20 cellular contexts compared by ENCODE assay signal in the genomic region with DNA sequence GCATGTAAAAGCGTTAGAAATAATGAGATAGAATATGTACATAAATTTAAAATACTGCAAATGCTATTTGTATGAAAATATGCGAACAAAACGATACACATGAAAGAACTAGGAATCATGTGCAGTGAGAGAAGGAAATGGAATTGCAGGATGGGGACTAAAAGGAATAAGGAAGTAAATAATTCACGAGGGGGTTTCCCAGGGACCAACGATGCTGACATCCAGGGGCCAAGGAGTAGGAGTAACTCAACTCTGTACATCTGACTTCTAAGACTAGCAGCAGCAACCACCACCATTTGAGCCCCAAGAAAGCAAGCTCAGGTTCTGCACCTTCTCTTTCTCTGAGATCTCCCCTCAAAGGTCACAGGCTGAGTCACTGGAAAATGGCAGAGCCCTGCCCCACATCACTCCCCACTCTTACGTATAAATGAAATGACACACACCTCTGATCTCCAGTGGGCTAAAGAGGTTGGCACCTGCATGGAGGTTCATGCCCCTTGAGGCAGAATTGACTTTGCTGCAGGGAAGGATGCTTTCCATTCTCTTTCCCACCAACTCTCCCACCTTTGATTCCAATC.
DNase-seq lines count a peak whose midpoint lies in the region; ATAC-seq and TF ChIP-seq lines count a peak whose summit lies in the region.
"Had no signal": no experiment of that assay in that cellular context is flagged by ENCODE, and none has a peak within 500 bp of the region (broad histone marks: within the 10 kb centered on the region; RNA-seq: fewer than 3 reads in every experiment).

No MANE protein-coding gene starts in this region.

- H3K4me1 Mint-ChIP-seq in activated CD4-positive, alpha-beta T cell treated with anti-CD3 and anti-CD28 coated beads for 36 hours, result peaks cover 21% of the 10 kb centered on the region
- peaks cover 19% of the 10 kb centered on the region for H3K4me1 Mint-ChIP-seq in activated T-helper 2 cell treated with anti-CD3 and anti-CD28 coated beads, Interferon-gamma antibody, Interleukin-2, Interleukin-4, amounts not matched to agents 10 μg/mL and 5 μg/mL and 100 μg/mL, durations not matched to agents 14 hours and 24 hours and 36 hours (ENCODE audit: low read depth)
- H3K4me1 Mint-ChIP-seq in nephron, result peaks cover 29% of the 10 kb centered on the region

- POLR2A ChIA-PET in activated CD4-positive, alpha-beta T cell treated with anti-CD3 and anti-CD28 coated beads for 36 hours (lab: Charles Lee), result no interaction called here
- POLR2A ChIA-PET in HEK293T (lab: Yijun Ruan, JAX), result no interaction called here

- CTCF ChIA-PET in activated CD4-positive, alpha-beta T cell treated with anti-CD3 and anti-CD28 coated beads for 36 hours (lab: Charles Lee), result no interaction called here
- CTCF ChIA-PET in HEK293T (lab: Yijun Ruan, JAX), result no interaction called here

- H3K27me3 Mint-ChIP-seq in activated CD4-positive, alpha-beta T cell treated with anti-CD3 and anti-CD28 coated beads for 36 hours, result no peaks in the 10 kb centered on the region
- H3K27me3 Mint-ChIP-seq in activated T-helper 2 cell treated with anti-CD3 and anti-CD28 coated beads, Interferon-gamma antibody, Interleukin-2, Interleukin-4, amounts not matched to agents 10 μg/mL and 5 μg/mL and 100 μg/mL, durations not matched to agents 14 hours and 24 hours and 36 hours (ENCODE audit: low read depth), result no peaks in the 10 kb centered on the region
- H3K27me3 Mint-ChIP-seq in nephron (ENCODE audit: low read depth), result peaks cover 5% of the 10 kb centered on the region

- H3K4me3 Mint-ChIP-seq in activated CD4-positive, alpha-beta T cell treated with anti-CD3 and anti-CD28 coated beads for 36 hours, result no peak overlapping the region
- H3K4me3 Mint-ChIP-seq in activated T-helper 2 cell treated with anti-CD3 and anti-CD28 coated beads, Interferon-gamma antibody, Interleukin-2, Interleukin-4, amounts not matched to agents 10 μg/mL and 5 μg/mL and 100 μg/mL, durations not matched to agents 14 hours and 24 hours and 36 hours (ENCODE audit: low read depth), result no peak overlapping the region
- H3K4me3 Mint-ChIP-seq in nephron, result no peak overlapping the region
- H3K4me3 Mint-ChIP-seq: brain; endodermal cell; T-helper 1 cell treated with Interleukin-12 subunit alpha and Interleukin-12 subunit beta and Interleukin-4 antibody, amounts not matched to agents 30 μg/mL and 1 μg/mL, for 36 hours had no signal

- ATAC-seq in activated CD4-positive, alpha-beta T cell treated with anti-CD3 and anti-CD28 coated beads for 36 hours, result peak; percentile 81
- ATAC-seq: A549, left lobe of liver had no signal

- H3K9me3 Mint-ChIP-seq in activated CD4-positive, alpha-beta T cell treated with anti-CD3 and anti-CD28 coated beads for 36 hours (ENCODE audit: low read depth), result no peaks in the 10 kb centered on the region
- no peaks in the 10 kb centered on the region for H3K9me3 Mint-ChIP-seq in activated T-helper 2 cell treated with anti-CD3 and anti-CD28 coated beads, Interferon-gamma antibody, Interleukin-2, Interleukin-4, amounts not matched to agents 10 μg/mL and 5 μg/mL and 100 μg/mL, durations not matched to agents 14 hours and 24 hours and 36 hours
- no peaks in the 10 kb centered on the region for H3K9me3 Mint-ChIP-seq in nephron
- H3K9me3 Mint-ChIP-seq: brain; endodermal cell; T-helper 1 cell treated with Interleukin-12 subunit alpha and Interleukin-12 subunit beta and Interleukin-4 antibody, amounts not matched to agents 30 μg/mL and 1 μg/mL, for 36 hours had no signal

- no peak overlapping the region for H3K27ac Mint-ChIP-seq in activated CD4-positive, alpha-beta T cell treated with anti-CD3 and anti-CD28 coated beads for 36 hours
- H3K27ac Mint-ChIP-seq in activated T-helper 2 cell treated with anti-CD3 and anti-CD28 coated beads, Interferon-gamma antibody, Interleukin-2, Interleukin-4, amounts not matched to agents 10 μg/mL and 5 μg/mL and 100 μg/mL, durations not matched to agents 14 hours and 24 hours and 36 hours, result peak overlapping the region; percentile 62
- peak overlapping the region; percentile 17 to 30 (median 19) for H3K27ac Mint-ChIP-seq in nephron
- H3K27ac Mint-ChIP-seq: endodermal cell; T-helper 1 cell treated with Interleukin-12 subunit alpha and Interleukin-12 subunit beta and Interleukin-4 antibody, amounts not matched to agents 30 μg/mL and 1 μg/mL, for 36 hours had no signal

- DNase-seq in activated CD4-positive, alpha-beta T cell treated with anti-CD3 and anti-CD28 coated beads for 36 hours, result peak; percentile 59
- no peak for DNase-seq in activated CD4-positive, alpha-beta T cell treated with anti-CD3 and anti-CD28 coated beads, Interleukin-2, amount 50 U/mL, for 1 hour
- DNase-seq in AG20443 (ENCODE audit: low spot score), result peak; percentile 2
- no peak for DNase-seq in activated T-helper 2 cell treated with anti-CD3 and anti-CD28 coated beads, Interferon-gamma antibody, Interleukin-2, Interleukin-4, amounts not matched to agents 10 μg/mL and 5 μg/mL and 100 μg/mL, durations not matched to agents 14 hours and 24 hours and 36 hours (ENCODE audit: low spot score)
- no peak for DNase-seq in H4 (ENCODE audit: low spot score)
- no peak for DNase-seq in epidermal melanocyte (ENCODE audit: insufficient read length, low spot score)
- no peak for DNase-seq in HEK293T (ENCODE audit: extremely low spot score)
- DNase-seq: Caco-2, EL, endodermal cell, glutamatergic neuron, NCI-H187 treated with DMSO at 0.1 percent for 48 hours, PC-9, SIG-M5, testis had no signal

- intact Hi-C loops in activated CD4-positive, alpha-beta T cell treated with anti-CD3 and anti-CD28 coated beads for 36 hours (cut with DNase I, micrococcal nuclease), result loop anchor here in 1 of 2 experiments (2.0 kb wide), 1 partner anchor 30 kb away; no protein-coding TSS in a partner anchor
- intact Hi-C loops in activated T-helper 2 cell treated with anti-CD3 and anti-CD28 coated beads, Interferon-gamma antibody, Interleukin-2, Interleukin-4, amounts not matched to agents 10 μg/mL and 5 μg/mL and 100 μg/mL, durations not matched to agents 14 hours and 24 hours and 36 hours (cut with micrococcal nuclease), result loop anchor here (10.0 kb wide), 1 partner anchor 94 kb away; no protein-coding TSS in a partner anchor

- no peaks in the 10 kb centered on the region for H3K36me3 Mint-ChIP-seq in activated CD4-positive, alpha-beta T cell treated with anti-CD3 and anti-CD28 coated beads for 36 hours (ENCODE audit: low read depth)
- no peaks in the 10 kb centered on the region for H3K36me3 Mint-ChIP-seq in activated T-helper 2 cell treated with anti-CD3 and anti-CD28 coated beads, Interferon-gamma antibody, Interleukin-2, Interleukin-4, amounts not matched to agents 10 μg/mL and 5 μg/mL and 100 μg/mL, durations not matched to agents 14 hours and 24 hours and 36 hours (ENCODE audit: low read depth)
- H3K36me3 Mint-ChIP-seq in nephron (ENCODE audit: low read depth), result no peaks in the 10 kb centered on the region
- H3K36me3 Mint-ChIP-seq: brain had no signal

- TF ChIP-seq CTCF in nephron (IDR thresholded peaks at IDR 0.05; ENCODE audit: unreplicated experiment in 3 of 3), result no peak

TF ChIP-seq in HEK293T, 16 proteins besides CTCF, POLR2A, EP300 and RAD21:
- TF ChIP-seq FOXA1 (IDR thresholded peaks at IDR 0.05), result no peak
TF ChIP-seq in HEK293T: peak in this region for 0.

Comparison
In these comparisons a context has a peak if more than half of its experiments do, and no peak if none do; other contexts are left out.
1. DNase-seq: peak in activated CD4-positive, alpha-beta T cell treated with anti-CD3 and anti-CD28 coated beads for 36 hours (single experiment) and AG20443 (single experiment); none in activated CD4-positive, alpha-beta T cell treated with anti-CD3 and anti-CD28 coated beads, Interleukin-2, amount 50 U/mL, for 1 hour (single experiment), activated T-helper 2 cell treated with anti-CD3 and anti-CD28 coated beads, Interferon-gamma antibody, Interleukin-2, Interleukin-4, amounts not matched to agents 10 μg/mL and 5 μg/mL and 100 μg/mL, durations not matched to agents 14 hours and 24 hours and 36 hours (single experiment), H4 (single experiment), epidermal melanocyte (single experiment) and HEK293T (single experiment).